ENCODE assay signal across 9 cellular contexts in genomic region chr7:128458956-128459355, GRCh38. TPM values are rescaled to one million over a fixed set of nuclear protein-coding genes. Genes with fewer than 3 reads are reported as not detected.
DNase-seq lines count a peak whose midpoint lies in the region; ATAC-seq and TF ChIP-seq lines count a peak whose summit lies in the region.
"Had no signal": no experiment of that assay in that cellular context is flagged by ENCODE, and none has a peak within 500 bp of the region (broad histone marks: within the 10 kb centered on the region; RNA-seq: fewer than 3 reads in every experiment).

No MANE protein-coding gene starts in this region.

- H3K4me3 ChIP-seq in BLaER1: peak overlapping the region; percentile 87; the same call in 1 of the 2 replicates
- H3K4me3 ChIP-seq in right atrium auricular region: no peak overlapping the region
- H3K4me3 ChIP-seq: suprapubic skin had no signal

- H3K27me3 ChIP-seq in BLaER1: no peaks in the 10 kb centered on the region
- H3K27me3 ChIP-seq in right atrium auricular region: no peaks in the 10 kb centered on the region
- H3K27me3 ChIP-seq: suprapubic skin had no signal

- no peaks in the 10 kb centered on the region for H3K9me3 Mint-ChIP-seq in activated T-helper 17 cell treated with anti-CD3 and anti-CD28 coated beads, Interleukin-2, amount 50 U/mL, for 72 hours

- H3K36me3 ChIP-seq in BLaER1 (peaks cover 38% of the 10 kb centered on the region), right atrium auricular region (peaks cover 5% of the 10 kb centered on the region)
- H3K36me3 ChIP-seq: suprapubic skin had no signal

- H3K4me2 ChIP-seq in BLaER1: peak overlapping the region; percentile 91

- peaks cover 66% of the 10 kb centered on the region for H3K36me3 Mint-ChIP-seq in activated T-helper 17 cell treated with anti-CD3 and anti-CD28 coated beads, Interleukin-2, amount 50 U/mL, for 72 hours (ENCODE audit: low read depth)

- peak overlapping the region; percentile 86 for H3K27ac Mint-ChIP-seq in activated T-helper 17 cell treated with anti-CD3 and anti-CD28 coated beads, Interleukin-2, amount 50 U/mL, for 72 hours

- H3K9me3 ChIP-seq in BLaER1: no peaks in the 10 kb centered on the region
- no peaks in the 10 kb centered on the region for H3K9me3 ChIP-seq in right atrium auricular region
- H3K9me3 ChIP-seq: suprapubic skin had no signal

- H3K4me1 ChIP-seq in BLaER1: peaks cover 60% of the 10 kb centered on the region
- peaks cover 0 to 39% of the 10 kb centered on the region in 2 donors for H3K4me1 ChIP-seq in right atrium auricular region

- no peak for TF ChIP-seq CTCF in right atrium auricular region (IDR thresholded peaks at IDR 0.05)

- no peaks in the 10 kb centered on the region for H3K27me3 Mint-ChIP-seq in activated T-helper 17 cell treated with anti-CD3 and anti-CD28 coated beads, Interleukin-2, amount 50 U/mL, for 72 hours

- peaks cover 60% of the 10 kb centered on the region for H4K20me1 ChIP-seq in BLaER1

- peak; percentile 29 for ATAC-seq in GM19351 (IDR thresholded peaks at IDR 0.05; ENCODE audit: unreplicated experiment)
- peak; percentile 24 for ATAC-seq in HG03108 (IDR thresholded peaks at IDR 0.05; ENCODE audit: unreplicated experiment)
- ATAC-seq in activated T-helper 17 cell treated with anti-CD3 and anti-CD28 coated beads, Interleukin-2, amount 50 U/mL, for 72 hours (replicated peaks): peak; percentile 60

- no peak for DNase-seq in activated effector memory CD4-positive, alpha-beta T cell treated with anti-CD3 and anti-CD28 coated beads, Interleukin-2, amount 50 U/mL, for 16 hours
- DNase-seq in SIG-M5 treated with dmso at 0.1 percent for 504 hours (lab: John Stamatoyannopoulos, UW; ENCODE audit: unreplicated experiment) (no peak), right atrium auricular region (ENCODE audit: low spot score) (no peak)
- DNase-seq in effector CD8-positive, alpha-beta T cell (lab: John Stamatoyannopoulos, UW): no peak

- H3K4me1 Mint-ChIP-seq in activated T-helper 17 cell treated with anti-CD3 and anti-CD28 coated beads, Interleukin-2, amount 50 U/mL, for 72 hours: peaks cover 32% of the 10 kb centered on the region

- no peak overlapping the region for H3K27ac ChIP-seq in BLaER1
- H3K27ac ChIP-seq in right atrium auricular region: no peak overlapping the region
- H3K27ac ChIP-seq: suprapubic skin had no signal

- peak overlapping the region; percentile 22; the same call in 1 of the 2 replicates for H3K9ac ChIP-seq in BLaER1

- peak overlapping the region; percentile 94 for H3K4me3 Mint-ChIP-seq in activated T-helper 17 cell treated with anti-CD3 and anti-CD28 coated beads, Interleukin-2, amount 50 U/mL, for 72 hours

RNA-seq across cellular contexts. Expression of gene HILPDA, which starts 3.3 kb away (rescaled TPM):
- total RNA-seq in activated T-helper 17 cell treated with anti-CD3 and anti-CD28 coated beads, Interleukin-2, amount 50 U/mL, for 72 hours: 1,000 to 10,000 TPM in 1 of 2 donors, 10 to 100 TPM in 1; 72.9 to 1,213 TPM
- 1 to 10 TPM; 4.2 to 7.4 TPM for total RNA-seq in right atrium auricular region

RNA-seq across cellular contexts. Expression of gene METTL2B, which starts 17.6 kb away (rescaled TPM):
- 10 to 100 TPM; 29.5 to 49.5 TPM for total RNA-seq in activated T-helper 17 cell treated with anti-CD3 and anti-CD28 coated beads, Interleukin-2, amount 50 U/mL, for 72 hours
- 10 to 100 TPM; 13.3 to 14.4 TPM for total RNA-seq in right atrium auricular region

RNA-seq across cellular contexts. Expression of gene IMPDH1, which starts 49.2 kb away (rescaled TPM):
- total RNA-seq in activated T-helper 17 cell treated with anti-CD3 and anti-CD28 coated beads, Interleukin-2, amount 50 U/mL, for 72 hours: 10 to 100 TPM; 62.7 to 95.6 TPM
- 10 to 100 TPM; 17.4 to 27.4 TPM for total RNA-seq in right atrium auricular region

Comparison
In these comparisons a context has a peak if more than half of its experiments do, and no peak if none do; other contexts are left out.
1. RNA of gene HILPDA, which starts 3.3 kb away (total RNA-seq): 72.9 to 1,213 TPM in activated T-helper 17 cell treated with anti-CD3 and anti-CD28 coated beads, Interleukin-2, amount 50 U/mL, for 72 hours; 4.2 to 7.4 TPM in right atrium auricular region; every median in the first group is over 4 times any median in the second.
2. Peak in every context shown above with its lines, with median percentiles within 50 percentile points of each other: ATAC-seq.